ENCODE assay signal across 20 cellular contexts in the genomic region with DNA sequence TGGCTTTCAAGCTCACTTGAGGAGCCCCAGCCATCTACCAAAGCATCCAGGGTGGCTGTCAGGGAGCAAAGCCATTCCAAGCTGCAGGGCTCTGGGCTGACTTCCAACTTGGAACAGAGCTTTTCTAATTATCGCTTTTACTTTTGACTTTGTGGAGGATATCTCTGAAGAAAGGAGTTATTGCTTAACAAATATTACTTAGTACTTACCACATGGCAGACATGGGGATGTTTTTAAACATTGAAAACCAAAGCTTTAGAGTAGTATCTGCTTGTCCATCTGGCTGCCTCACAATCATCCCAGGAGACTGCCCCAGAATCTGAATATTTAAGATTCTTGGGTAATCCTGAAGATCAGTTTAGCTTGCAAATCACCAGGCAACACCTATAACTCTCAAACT. TPM values are rescaled to one million over a fixed set of nuclear protein-coding genes. Genes with fewer than 3 reads are reported as not detected.
A peak's percentile ranks its signal among the peaks of the same experiment; 100 is the strongest.
DNase-seq lines count a peak whose midpoint lies in the region; ATAC-seq and TF ChIP-seq lines count a peak whose summit lies in the region.
"Had no signal": no experiment of that assay in that cellular context is flagged by ENCODE, and none has a peak within 500 bp of the region (broad histone marks: within the 10 kb centered on the region; RNA-seq: fewer than 3 reads in every experiment).

No MANE protein-coding gene starts in this region.

- H2BK120ac ChIP-seq in mesenchymal stem cell (ENCODE audit: low read depth, low read length): no peak overlapping the region

- H2BK15ac ChIP-seq in mesenchymal stem cell (ENCODE audit: low read depth, poor library complexity, severe bottlenecking): no peak overlapping the region

- H4K8ac ChIP-seq in mesenchymal stem cell (ENCODE audit: low read length): no peak overlapping the region

- no peak overlapping the region for H2BK12ac ChIP-seq in mesenchymal stem cell (ENCODE audit: low read length in 2 of 2)

- H3K9ac ChIP-seq in GM23248: no peak overlapping the region
- no peak overlapping the region for H3K9ac ChIP-seq in mesenchymal stem cell (ENCODE audit: low read length)

- no peak overlapping the region for H2AK5ac ChIP-seq in mesenchymal stem cell (ENCODE audit: low read length, severe bottlenecking)

- no peaks in the 10 kb centered on the region for H3K79me2 ChIP-seq in GM23248 (ENCODE audit: insufficient read depth)

- no peak overlapping the region for H2BK5ac ChIP-seq in mesenchymal stem cell (ENCODE audit: low read depth, low read length, poor library complexity, severe bottlenecking)

- H3K9me3 ChIP-seq in GM23248 (ENCODE audit: low read depth) (no peaks in the 10 kb centered on the region), mesenchymal stem cell (ENCODE audit: control insufficient read depth, low read length) (no peaks in the 10 kb centered on the region)
- H3K9me3 ChIP-seq: esophagus squamous epithelium had no signal

- peaks cover 26% of the 10 kb centered on the region for H3K4me1 ChIP-seq in GM23248 (ENCODE audit: insufficient read depth)
- H3K4me1 ChIP-seq in mesenchymal stem cell (ENCODE audit: control insufficient read depth, insufficient read depth, low read depth, low read length): peaks cover 28% of the 10 kb centered on the region

- peaks cover 16% of the 10 kb centered on the region for H3K79me1 ChIP-seq in mesenchymal stem cell (replicated peaks; ENCODE audit: low read length, poor library complexity, severe bottlenecking)

- H3K18ac ChIP-seq in mesenchymal stem cell (ENCODE audit: low read depth in 1 of 2, low read length in 2 of 2): no peak overlapping the region

- no peak overlapping the region for H3K23ac ChIP-seq in mesenchymal stem cell (ENCODE audit: low read length in 2 of 2)

- no peak overlapping the region for H3K4ac ChIP-seq in mesenchymal stem cell (ENCODE audit: low read depth in 1 of 2, low read length in 2 of 2)

- H3K9me2 ChIP-seq in GM23248 (ENCODE audit: insufficient read depth): no peaks in the 10 kb centered on the region

- WGBS in GM23248 (ENCODE audit: low coverage in 1 of 2, low lambda C conversion rate in 2 of 2, missing lambda C conversion rate in 2 of 2), 2 experiments: 0 to 7% methylated on average over 1 of the region's 1 CpG
- no CpG with 5 or more reads among the region's 1 CpG for WGBS in mesenchymal stem cell

- H3F3A ChIP-seq in GM23248 (ENCODE audit: insufficient read depth): peaks cover 23% of the 10 kb centered on the region

- no peak overlapping the region for H3K4me2 ChIP-seq in GM23248 (ENCODE audit: unreplicated experiment)
- no peak overlapping the region for H3K4me2 ChIP-seq in mesenchymal stem cell (ENCODE audit: low read length, poor library complexity, severe bottlenecking)
- H3K4me2 ChIP-seq: PC-9 had no signal

- H4K91ac ChIP-seq in mesenchymal stem cell (ENCODE audit: low read length): no peak overlapping the region

- no peaks in the 10 kb centered on the region for H4K20me1 ChIP-seq in GM23248 (ENCODE audit: insufficient read depth)

- TF ChIP-seq CTCF in AG09309 (IDR thresholded peaks at IDR 0.05; ENCODE audit: control insufficient read depth, insufficient read depth, low read depth, low read length, missing control alignments): no peak

- H3K36me3 ChIP-seq in GM23248 (ENCODE audit: low read depth) (no peaks in the 10 kb centered on the region), mesenchymal stem cell (ENCODE audit: control insufficient read depth in 1 of 2, insufficient read depth in 2 of 2, low read depth in 1 of 2, low read length in 2 of 2) (peaks cover 0 to 22% of the 10 kb centered on the region in 2 experiments)
- H3K36me3 ChIP-seq: esophagus squamous epithelium had no signal

- H2AFZ ChIP-seq in GM23248: no peak overlapping the region
- H2AFZ ChIP-seq in mesenchymal stem cell (ENCODE audit: low read depth, low read length): no peak overlapping the region
- H2AFZ ChIP-seq: PC-9 had no signal

- no peak overlapping the region for H3K4me3 ChIP-seq in AG09309 (ENCODE audit: control insufficient read depth, low read depth, low read length)
- H3K4me3 ChIP-seq in GM23248: no peak overlapping the region
- H3K4me3 ChIP-seq in mesenchymal stem cell (ENCODE audit: insufficient read depth in 1 of 2, low read depth in 1 of 2, low read length in 2 of 2): no peak overlapping the region
- H3K4me3 ChIP-seq: esophagus squamous epithelium, PC-9 had no signal

- H3K27ac ChIP-seq in GM23248: peak overlapping the region; percentile 1; the same call in 1 of the 2 replicates
- peak overlapping the region; percentile 83 for H3K27ac ChIP-seq in mesenchymal stem cell (ENCODE audit: low read length, poor library complexity, severe bottlenecking)
- H3K27ac ChIP-seq: esophagus squamous epithelium, PC-9 had no signal

- ATAC-seq in GM18519 (IDR thresholded peaks at IDR 0.05; ENCODE audit: low FRiP score, unreplicated experiment): no peak
- ATAC-seq in GM19023 (IDR thresholded peaks at IDR 0.05; ENCODE audit: unreplicated experiment): no peak

- in situ Hi-C loops in GM23248 (cut with MboI): no loop called here

- peak; percentile 83 for DNase-seq in AG09309 (ENCODE audit: low read depth)
- DNase-seq in GM23248: peak; percentile 50
- DNase-seq in cerebellar cortex (ENCODE audit: low spot score): peak; percentile 37
- peak; percentile 30 for DNase-seq in mesenchymal stem cell
- DNase-seq in SK-N-DZ (ENCODE audit: low spot score): no peak
- DNase-seq in COLO829 (ENCODE audit: low spot score): no peak
- DNase-seq: amygdala, C1 segment of cervical spinal cord, DMS53, esophagus squamous epithelium, naive B cell, NCI-H1436, NCI-H524, PC-9 had no signal

- no peak overlapping the region for H3K14ac ChIP-seq in mesenchymal stem cell (ENCODE audit: low read length in 2 of 2)

- H3K27me3 ChIP-seq in GM23248 (replicated peaks; ENCODE audit: insufficient read depth): no peaks in the 10 kb centered on the region
- H3K27me3 ChIP-seq in mesenchymal stem cell (ENCODE audit: control insufficient read depth in 1 of 2, insufficient read depth in 1 of 2, low read length in 2 of 2): no peaks in the 10 kb centered on the region
- H3K27me3 ChIP-seq: esophagus squamous epithelium had no signal

RNA-seq across cellular contexts. Expression of gene TAGLN3, which starts 8.9 kb away (rescaled TPM):
- 1.3 TPM in 1 of 2 replicates, not detected in the other for total RNA-seq in GM23248 (2014; rRNA removed; shearing (Covaris generic))
- polyA plus RNA-seq in GM23248 (2016; fragmentation: Nextera tagmentation; extraction: Ambion mirVana): 0.48 and 0.61 TPM in 2 replicates
- polyA plus RNA-seq in mesenchymal stem cell (2013, experiment 1 of 2): 0.07 TPM
- polyA plus RNA-seq in mesenchymal stem cell (2013, experiment 2 of 2): 0.03 TPM
- polyA plus RNA-seq in SK-N-DZ (2014; cell fraction: cytosol; rRNA removed): 86.9 and 96.1 TPM in 2 replicates
- polyA plus RNA-seq in SK-N-DZ (2014; cell fraction: nucleus; rRNA removed): 89.6 and 99.2 TPM in 2 replicates
- total RNA-seq: dermis microvascular lymphatic vessel endothelial cell, esophagus squamous epithelium, liver, PC-9 had no signal
- polyA plus RNA-seq: liver had no signal

RNA-seq across cellular contexts. Expression of gene TMPRSS7, which starts 26.9 kb away (rescaled TPM):
- total RNA-seq in GM23248 (2014; rRNA removed; shearing (Covaris generic)): not detected in 2 replicates
- not detected in 2 replicates for polyA plus RNA-seq in GM23248 (2016; fragmentation: Nextera tagmentation; extraction: Ambion mirVana)
- not detected for polyA plus RNA-seq in mesenchymal stem cell (2013, experiment 1 of 2)
- not detected for polyA plus RNA-seq in mesenchymal stem cell (2013, experiment 2 of 2)
- not detected in 2 replicates for polyA plus RNA-seq in SK-N-DZ (2014; cell fraction: cytosol; rRNA removed)
- not detected in 2 replicates for polyA plus RNA-seq in SK-N-DZ (2014; cell fraction: nucleus; rRNA removed)
- total RNA-seq: activated T-helper 2 cell treated with anti-CD3 and anti-CD28 coated beads, Interferon-gamma antibody, Interleukin-2, Interleukin-4, amounts not matched to agents 10 μg/mL and 5 μg/mL and 100 μg/mL, durations not matched to agents 14 hours and 24 hours and 36 hours; dermis microvascular lymphatic vessel endothelial cell; esophagus squamous epithelium; liver; PC-9; progenitor cell of endocrine pancreas had no signal
- polyA plus RNA-seq: liver had no signal

RNA-seq across cellular contexts. Expression of gene ABHD10, which starts 28.8 kb away (rescaled TPM):
- 20.9 and 26.4 TPM in 2 replicates for total RNA-seq in GM23248 (2014; rRNA removed; shearing (Covaris generic))
- 25.4 and 26.5 TPM in 2 replicates for polyA plus RNA-seq in GM23248 (2016; fragmentation: Nextera tagmentation; extraction: Ambion mirVana)
- 14.9 TPM for polyA plus RNA-seq in mesenchymal stem cell (2013, experiment 1 of 2)
- 16.1 TPM for polyA plus RNA-seq in mesenchymal stem cell (2013, experiment 2 of 2)
- 38.3 and 42.9 TPM in 2 replicates for polyA plus RNA-seq in SK-N-DZ (2014; cell fraction: cytosol; rRNA removed)
- polyA plus RNA-seq in SK-N-DZ (2014; cell fraction: nucleus; rRNA removed): 44.0 and 56.2 TPM in 2 replicates

Comparison
In these comparisons a context has a peak if more than half of its experiments do, and no peak if none do; other contexts are left out.
1. DNase-seq: peak in AG09309 (single experiment), GM23248 (single experiment), cerebellar cortex (single experiment) and mesenchymal stem cell (single experiment); none in SK-N-DZ (single experiment) and COLO829 (single experiment).